17 cellular contexts compared by ENCODE assay signal in the genomic region with DNA sequence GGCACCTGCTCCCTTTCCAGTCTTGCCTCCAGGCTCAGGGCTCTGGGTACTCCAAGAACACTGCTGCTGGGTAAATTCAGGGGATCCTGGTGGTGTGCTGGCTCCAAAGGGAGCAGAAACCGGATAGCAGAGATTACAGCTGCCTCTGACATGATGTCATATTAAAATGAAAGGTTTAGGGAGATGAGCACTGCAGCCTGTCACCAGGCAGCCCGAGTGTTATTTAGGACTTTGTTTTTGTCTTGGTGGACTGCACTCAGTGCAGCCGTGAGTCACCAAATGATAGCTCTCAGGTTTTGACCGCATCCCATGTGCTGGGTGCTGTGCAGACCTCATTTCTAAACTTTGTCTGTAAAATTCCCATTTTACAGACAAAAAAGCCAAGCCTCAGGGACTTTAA.
DNase-seq lines count a peak whose midpoint lies in the region; ATAC-seq and TF ChIP-seq lines count a peak whose summit lies in the region.
"Had no signal": no experiment of that assay in that cellular context is flagged by ENCODE, and none has a peak within 500 bp of the region (broad histone marks: within the 10 kb centered on the region; RNA-seq: fewer than 3 reads in every experiment).

No MANE protein-coding gene starts in this region.

- H3K4me3 ChIP-seq in kidney epithelial cell (ENCODE audit: low read depth, low read length) = no peak overlapping the region

- peak; percentile 68 for DNase-seq in Caki2 (ENCODE audit: low read depth)
- peak; percentile 91 for DNase-seq in HT1080 (ENCODE audit: low read depth)
- peak; percentile 45 for DNase-seq in T1000 (lab: John Stamatoyannopoulos, UW)
- peak; percentile 71 for DNase-seq in kidney epithelial cell (ENCODE audit: low read depth)
- no peak for DNase-seq in cortex of kidney (lab: John Stamatoyannopoulos, UW)
- DNase-seq in NCI-H510A treated with DMSO at 0.1 percent for 48 hours (lab: John Stamatoyannopoulos, UW) = no peak
- DNase-seq: activated gamma-delta T cell treated with Interleukin-2 at 50 U/mL for 16 hours; DMS79; head of caudate nucleus; left cardiac atrium; naive thymus-derived CD4-positive, alpha-beta T cell; NCI-H1105 treated with DMSO at 0.1 percent for 48 hours; NCI-H510A; retina; SHP77 treated with DMSO at 0.1 percent for 48 hours had no signal

- H3K27me3 ChIP-seq in kidney epithelial cell (ENCODE audit: control insufficient read depth, insufficient read depth, low read length) = no peaks in the 10 kb centered on the region

- no peaks in the 10 kb centered on the region for H3K36me3 ChIP-seq in kidney epithelial cell (ENCODE audit: control insufficient read depth, insufficient read depth, low read length)

- no peak for ATAC-seq in GM19397 (IDR thresholded peaks at IDR 0.05; ENCODE audit: unreplicated experiment)
- no peak for ATAC-seq in GM21367 (IDR thresholded peaks at IDR 0.05; ENCODE audit: unreplicated experiment)
- ATAC-seq: naive thymus-derived CD4-positive, alpha-beta T cell had no signal

- in situ Hi-C loops in Caki2 (cut with HindIII; ENCODE audit: low pct_unique_long_range_greater_than_20kb, low sequenced_read_pairs) = no loop called here

- no peak for TF ChIP-seq CTCF in kidney epithelial cell (IDR thresholded peaks at IDR 0.05; ENCODE audit: insufficient read depth, low read length, poor library complexity, severe bottlenecking)

Comparison
In these comparisons a context has a peak if more than half of its experiments do, and no peak if none do; other contexts are left out.
1. DNase-seq: peak in Caki2 (single experiment), HT1080 (single experiment), T1000 (single experiment) and kidney epithelial cell (single experiment); none in cortex of kidney (single experiment) and NCI-H510A treated with DMSO at 0.1 percent for 48 hours (single experiment).